22 cellular contexts compared by ENCODE assay signal in the genomic region with DNA sequence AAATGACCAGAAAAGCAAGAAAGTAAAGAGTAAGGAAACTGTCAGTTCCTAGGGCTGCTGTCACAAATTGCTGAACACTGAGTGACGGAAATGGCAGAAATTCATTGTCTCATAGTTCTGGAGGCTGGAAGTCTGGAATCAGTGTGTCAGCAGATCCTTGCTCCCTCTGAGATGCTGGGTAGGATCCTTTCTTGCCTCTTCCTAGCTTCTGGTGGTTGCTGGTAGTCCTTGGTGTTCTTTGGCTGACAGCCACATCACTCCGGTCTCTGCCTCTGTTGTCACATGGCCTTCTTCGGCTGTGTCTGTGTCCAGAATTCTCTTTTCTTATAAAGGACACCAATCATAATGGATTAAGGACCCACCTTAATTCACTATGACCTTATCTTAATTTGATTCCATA.
"Had no signal": no experiment of that assay in that cellular context is flagged by ENCODE, and none has a peak within 500 bp of the region (broad histone marks: within the 10 kb centered on the region; RNA-seq: fewer than 3 reads in every experiment).

No MANE protein-coding gene starts in this region.

- H3K27ac ChIP-seq: body of pancreas, cardiac muscle cell, sigmoid colon, thyroid gland had no signal

- H3K27ac Mint-ChIP-seq: activated CD4-positive, alpha-beta memory T cell treated with anti-CD3 and anti-CD28 coated beads, Interleukin-2, amount 10 ng/mL, durations not matched to agents 7 days and 5 days; activated CD4-positive, alpha-beta T cell treated with anti-CD3 and anti-CD28 coated beads, Interleukin-2, amount 10 ng/mL, durations not matched to agents 24 days and 14 days; activated naive CD4-positive, alpha-beta T cell treated with anti-CD3 and anti-CD28 coated beads, Interleukin-2, amount 10 ng/mL, durations not matched to agents 7 days and 5 days; activated naive CD8-positive, alpha-beta T cell treated with anti-CD3 and anti-CD28 coated beads, Interleukin-2, amount 50 U/mL, for 24 hours; dendritic cell treated with granulocyte-macrophage colony-stimulating factor and Interleukin-4, amounts not matched to agents 40 ng/mL and 50 ng/mL, for 4 days; stimulated activated naive B cell treated with anti-CD40 and anti-IgM and Interleukin-4, amounts not matched to agents 10 μg/mL and 1 μg/mL and 100 μg/mL, for 72 hours had no signal

- H3K4me3 ChIP-seq: body of pancreas, cardiac muscle cell, sigmoid colon, thyroid gland had no signal

- DNase-seq: activated CD4-positive, alpha-beta memory T cell treated with anti-CD3 and anti-CD28 coated beads, Interleukin-2, amount 10 ng/mL, durations not matched to agents 7 days and 5 days; activated CD4-positive, alpha-beta T cell treated with anti-CD3 and anti-CD28 coated beads, Interleukin-2, amount 10 ng/mL, durations not matched to agents 24 days and 14 days; activated effector memory CD4-positive, alpha-beta T cell treated with anti-CD3 and anti-CD28 coated beads, Interleukin-2, amount 50 U/mL, for 16 hours; activated naive CD4-positive, alpha-beta T cell treated with anti-CD3 and anti-CD28 coated beads, Interleukin-2, amount 10 ng/mL, durations not matched to agents 7 days and 5 days; activated naive CD8-positive, alpha-beta T cell treated with anti-CD3 and anti-CD28 coated beads, Interleukin-2, amount 50 U/mL, for 24 hours; activated T-cell treated with anti-CD3 and anti-CD28 coated beads, Interleukin-2, amount 50 U/mL, for 72 hours; body of pancreas; effector CD8-positive, alpha-beta T cell; left ventricle myocardium superior; naive B cell; occipital lobe; sigmoid colon; stimulated activated CD4-positive, alpha-beta T cell treated with anti-CD3 and anti-CD28 coated beads, Interleukin-2, amount 100 ng/mL, for 48 hours; stimulated activated CD8-positive, alpha-beta memory T cell treated with anti-CD3 and anti-CD28 coated beads, Interleukin-4, amount 100 ng/mL, for 48 hours; stimulated activated naive B cell treated with anti-CD40 and anti-IgM and Interleukin-4, amounts not matched to agents 10 μg/mL and 1 μg/mL and 100 μg/mL, for 72 hours; T-helper 2 cell; thyroid gland had no signal

- ATAC-seq: activated CD4-positive, CD25-positive, alpha-beta regulatory T cell treated with anti-CD3 and anti-CD28 coated beads, Interleukin-2, amount 50 U/mL, for 24 hours; activated naive CD8-positive, alpha-beta T cell treated with anti-CD3 and anti-CD28 coated beads, Interleukin-2, amount 50 U/mL, for 24 hours; activated T-cell treated with anti-CD3 and anti-CD28 coated beads, Interleukin-2, amount 50 U/mL, for 72 hours; body of pancreas; esophagus mucosa; left ventricle myocardium superior; stimulated activated naive B cell treated with anti-CD40 and anti-IgM and Interleukin-4, amounts not matched to agents 10 μg/mL and 1 μg/mL and 100 μg/mL, for 72 hours had no signal

- H3K9me3 ChIP-seq: body of pancreas, thyroid gland had no signal

- H3K27me3 ChIP-seq: body of pancreas, cardiac muscle cell, sigmoid colon, thyroid gland had no signal

- H3K27me3 Mint-ChIP-seq: activated CD4-positive, alpha-beta memory T cell treated with anti-CD3 and anti-CD28 coated beads, Interleukin-2, amount 10 ng/mL, durations not matched to agents 7 days and 5 days; activated CD4-positive, alpha-beta T cell treated with anti-CD3 and anti-CD28 coated beads, Interleukin-2, amount 10 ng/mL, durations not matched to agents 24 days and 14 days; activated naive CD4-positive, alpha-beta T cell treated with anti-CD3 and anti-CD28 coated beads, Interleukin-2, amount 10 ng/mL, durations not matched to agents 7 days and 5 days; activated naive CD8-positive, alpha-beta T cell treated with anti-CD3 and anti-CD28 coated beads, Interleukin-2, amount 50 U/mL, for 24 hours; dendritic cell treated with granulocyte-macrophage colony-stimulating factor and Interleukin-4, amounts not matched to agents 40 ng/mL and 50 ng/mL, for 4 days; naive B cell; stimulated activated naive B cell treated with anti-CD40 and anti-IgM and Interleukin-4, amounts not matched to agents 10 μg/mL and 1 μg/mL and 100 μg/mL, for 72 hours had no signal

- H3K4me3 Mint-ChIP-seq: activated CD4-positive, alpha-beta memory T cell treated with anti-CD3 and anti-CD28 coated beads, Interleukin-2, amount 10 ng/mL, durations not matched to agents 7 days and 5 days; activated CD4-positive, alpha-beta T cell treated with anti-CD3 and anti-CD28 coated beads, Interleukin-2, amount 10 ng/mL, durations not matched to agents 24 days and 14 days; activated naive CD4-positive, alpha-beta T cell treated with anti-CD3 and anti-CD28 coated beads, Interleukin-2, amount 10 ng/mL, durations not matched to agents 7 days and 5 days; activated naive CD8-positive, alpha-beta T cell treated with anti-CD3 and anti-CD28 coated beads, Interleukin-2, amount 50 U/mL, for 24 hours; activated T-cell treated with anti-CD3 and anti-CD28 coated beads, Interleukin-2, amount 50 U/mL, for 72 hours; dendritic cell treated with granulocyte-macrophage colony-stimulating factor and Interleukin-4, amounts not matched to agents 40 ng/mL and 50 ng/mL, for 4 days; naive B cell; neural crest cell; stimulated activated naive B cell treated with anti-CD40 and anti-IgM and Interleukin-4, amounts not matched to agents 10 μg/mL and 1 μg/mL and 100 μg/mL, for 72 hours had no signal

- H3K4me1 Mint-ChIP-seq: activated CD4-positive, alpha-beta memory T cell treated with anti-CD3 and anti-CD28 coated beads, Interleukin-2, amount 10 ng/mL, durations not matched to agents 7 days and 5 days; activated CD4-positive, alpha-beta T cell treated with anti-CD3 and anti-CD28 coated beads, Interleukin-2, amount 10 ng/mL, durations not matched to agents 24 days and 14 days; activated naive CD4-positive, alpha-beta T cell treated with anti-CD3 and anti-CD28 coated beads, Interleukin-2, amount 10 ng/mL, durations not matched to agents 7 days and 5 days; activated naive CD8-positive, alpha-beta T cell treated with anti-CD3 and anti-CD28 coated beads, Interleukin-2, amount 50 U/mL, for 24 hours had no signal

- H3K4me1 ChIP-seq: body of pancreas, sigmoid colon had no signal

- H3K9me3 Mint-ChIP-seq: activated CD4-positive, alpha-beta memory T cell treated with anti-CD3 and anti-CD28 coated beads, Interleukin-2, amount 10 ng/mL, durations not matched to agents 7 days and 5 days; activated CD4-positive, alpha-beta T cell treated with anti-CD3 and anti-CD28 coated beads, Interleukin-2, amount 10 ng/mL, durations not matched to agents 24 days and 14 days; activated naive CD4-positive, alpha-beta T cell treated with anti-CD3 and anti-CD28 coated beads, Interleukin-2, amount 10 ng/mL, durations not matched to agents 7 days and 5 days; activated naive CD8-positive, alpha-beta T cell treated with anti-CD3 and anti-CD28 coated beads, Interleukin-2, amount 50 U/mL, for 24 hours; activated T-cell treated with anti-CD3 and anti-CD28 coated beads, Interleukin-2, amount 50 U/mL, for 72 hours; dendritic cell treated with granulocyte-macrophage colony-stimulating factor and Interleukin-4, amounts not matched to agents 40 ng/mL and 50 ng/mL, for 4 days; neural crest cell; stimulated activated naive B cell treated with anti-CD40 and anti-IgM and Interleukin-4, amounts not matched to agents 10 μg/mL and 1 μg/mL and 100 μg/mL, for 72 hours had no signal
